28 cellular contexts compared by ENCODE assay signal in the genomic region with DNA sequence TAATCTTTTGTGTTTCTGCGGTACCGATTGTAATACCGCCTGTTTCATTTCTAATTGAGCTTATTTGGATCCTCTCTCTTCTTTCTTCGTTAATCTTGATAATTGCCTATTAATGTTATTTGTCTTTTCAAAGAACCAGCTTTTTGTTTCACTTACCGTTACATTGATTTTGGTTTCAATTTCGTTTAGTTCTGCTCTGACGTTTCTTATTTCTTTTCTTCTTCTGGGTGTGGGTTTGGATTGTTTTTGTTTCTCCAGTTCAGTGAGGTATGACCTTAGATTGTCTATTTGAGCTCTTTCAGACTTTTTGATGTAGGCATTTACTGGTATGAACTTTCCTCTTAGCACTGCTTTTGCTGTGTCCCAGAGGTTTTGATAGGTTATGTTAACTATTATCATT. TPM values are rescaled to one million over a fixed set of nuclear protein-coding genes. Genes with fewer than 3 reads are reported as not detected.
DNase-seq lines count a peak whose midpoint lies in the region; ATAC-seq and TF ChIP-seq lines count a peak whose summit lies in the region.
"Had no signal": no experiment of that assay in that cellular context is flagged by ENCODE, and none has a peak within 500 bp of the region (broad histone marks: within the 10 kb centered on the region; RNA-seq: fewer than 3 reads in every experiment).

No MANE protein-coding gene starts in this region.

- no peaks in the 10 kb centered on the region for H3K27me3 ChIP-seq in MM.1S (replicated peaks; ENCODE audit: insufficient read depth, low read length)
- H3K27me3 ChIP-seq: BE2C had no signal

- H3K4me3 ChIP-seq in MM.1S (ENCODE audit: low read length), result no peak overlapping the region
- H3K4me3 ChIP-seq: HAP-1 had no signal

- no peaks in the 10 kb centered on the region for H3F3A ChIP-seq in MM.1S (ENCODE audit: insufficient read depth, low read length)

- H2AFZ ChIP-seq in MM.1S (ENCODE audit: low read length), result no peak overlapping the region

- no peaks in the 10 kb centered on the region for H3K4me1 ChIP-seq in MM.1S (ENCODE audit: low read length)
- H3K4me1 ChIP-seq: BE2C, HAP-1 had no signal

- H3K9me2 ChIP-seq in MM.1S (replicated peaks; ENCODE audit: insufficient read depth, low read length), result no peaks in the 10 kb centered on the region

- no peaks in the 10 kb centered on the region for H3K9me3 ChIP-seq in MM.1S (replicated peaks; ENCODE audit: insufficient read depth, low read length)
- H3K9me3 ChIP-seq: HAP-1 had no signal

- H3K27ac ChIP-seq in MM.1S (ENCODE audit: low read length), result no peak overlapping the region

- H3K79me2 ChIP-seq in MM.1S (ENCODE audit: low read length), result no peaks in the 10 kb centered on the region

- no peak overlapping the region for H3K4me2 ChIP-seq in MM.1S (ENCODE audit: low read depth, low read length)

- intact Hi-C loops in head of caudate nucleus (cut with DNase I), result no loop called here

- DNase-seq in MM.1S (peak; percentile 25), NCI-H2107 (lab: John Stamatoyannopoulos, UW) (no peak), cerebellum (ENCODE audit: low spot score) (no peak), head of caudate nucleus (no peak)
- DNase-seq: 8988T; ACHN; BE2C; CD8-positive, alpha-beta memory T cell; DMS 273 treated with DMSO at 0.1 percent for 48 hours; DMS79; EL; GDM1; GOT3; HFFc6; MV-4-11; NCI-H1105 treated with DMSO at 0.1 percent for 48 hours; NCI-H146; NCI-H1930; NCI-H446; NCI-H524 treated with DMSO at 0.1 percent for 48 hours; NCI-H774; SHP77 treated with DMSO at 0.1 percent for 48 hours; T-helper 1 cell had no signal

- ATAC-seq in GM18502 (IDR thresholded peaks at IDR 0.05; ENCODE audit: poor library complexity, unreplicated experiment), result peak; percentile 75
- peak; percentile 68 for ATAC-seq in GM18867 (IDR thresholded peaks at IDR 0.05; ENCODE audit: unreplicated experiment)
- peak; percentile 65 for ATAC-seq in GM21786 (IDR thresholded peaks at IDR 0.05; ENCODE audit: unreplicated experiment)
- no peak for ATAC-seq in HG02798 (IDR thresholded peaks at IDR 0.05; ENCODE audit: poor library complexity, unreplicated experiment)

- H4K20me1 ChIP-seq in MM.1S (ENCODE audit: insufficient read depth, low read length), result no peaks in the 10 kb centered on the region

- TF ChIP-seq CTCF in MM.1S (IDR thresholded peaks at IDR 0.05; ENCODE audit: low read length), result no peak

- no peak overlapping the region for H3K9ac ChIP-seq in MM.1S (ENCODE audit: low read length)

- H3K36me3 ChIP-seq in MM.1S (replicated peaks; ENCODE audit: insufficient read depth, low read length), result no peaks in the 10 kb centered on the region
- H3K36me3 ChIP-seq: BE2C, HAP-1 had no signal

RNA-seq across cellular contexts. Expression of a gene that starts 9.4 kb away (rescaled TPM):
- 0.36 TPM for total RNA-seq in cerebellum
- total RNA-seq: CD8-positive, alpha-beta memory T cell; HFFc6 had no signal

RNA-seq across cellular contexts. Expression of a gene that starts 13.1 kb away (rescaled TPM):
- 0.27 TPM for total RNA-seq in cerebellum
- total RNA-seq: CD8-positive, alpha-beta memory T cell had no signal

RNA-seq across cellular contexts. Expression of a gene that starts 39.0 kb away (rescaled TPM):
- not detected for total RNA-seq in cerebellum
- total RNA-seq: CD8-positive, alpha-beta memory T cell; HFFc6 had no signal

RNA-seq across cellular contexts. Expression of a gene that starts 47.2 kb away (rescaled TPM):
- 0.36 TPM for total RNA-seq in cerebellum
- total RNA-seq: CD8-positive, alpha-beta memory T cell had no signal
